21 cellular contexts compared by ENCODE assay signal in genomic region chr18:36045241-36045999, GRCh38.
"Had no signal": no experiment of that assay in that cellular context is flagged by ENCODE, and none has a peak within 500 bp of the region (broad histone marks: within the 10 kb centered on the region; RNA-seq: fewer than 3 reads in every experiment).

No MANE protein-coding gene starts in this region.

- H3K36me3 ChIP-seq: ovary, right atrium auricular region, tibial artery had no signal

- H3K9me3 Mint-ChIP-seq: activated T-cell treated with anti-CD3 and anti-CD28 coated beads, Interleukin-2, amount 50 U/mL, for 4 hours; natural killer cell treated with Interleukin-12 subunit alpha and Interleukin-12 subunit beta and Interleukin-15 and Interleukin-18, amount 100 ng/mL, for 72 hours had no signal

- ATAC-seq: activated T-cell treated with anti-CD3 and anti-CD28 coated beads, Interleukin-2, amount 50 U/mL, for 4 hours; left ventricle myocardium superior; natural killer cell treated with Interleukin-12 subunit alpha and Interleukin-12 subunit beta and Interleukin-15 and Interleukin-18, amount 100 ng/mL, for 72 hours; psoas muscle had no signal

- H3K27me3 Mint-ChIP-seq: activated naive CD8-positive, alpha-beta T cell treated with anti-CD3 and anti-CD28 coated beads, Interleukin-2, amount 10 ng/mL, durations not matched to agents 7 days and 5 days; natural killer cell treated with Interleukin-12 subunit alpha and Interleukin-12 subunit beta and Interleukin-15 and Interleukin-18, amount 100 ng/mL, for 72 hours; stimulated activated naive CD8-positive, alpha-beta T cell treated with anti-CD3 and anti-CD28 coated beads, Interleukin-15, Interleukin-2, amounts not matched to agents 100 ng/mL and 50 ng/mL, for 24 hours had no signal

- H3K4me3 ChIP-seq: coronary artery, ovary, psoas muscle, right atrium auricular region, tibial artery had no signal

- DNase-seq: activated CD8-positive, alpha-beta memory T cell treated with anti-CD3 and anti-CD28 coated beads, Interleukin-2, amount 50 U/mL, for 4 hours; activated naive CD4-positive, alpha-beta T cell treated with anti-CD3 and anti-CD28 coated beads for 36 hours; activated naive CD8-positive, alpha-beta T cell treated with anti-CD3 and anti-CD28 coated beads, Interleukin-2, amount 10 ng/mL, durations not matched to agents 7 days and 5 days; activated T-cell treated with anti-CD3 and anti-CD28 coated beads, Interleukin-2, amount 50 U/mL, for 4 hours; amniotic stem cell; cerebellar nuclear complex; hippocampal formation; left ventricle myocardium superior; midbrain; ovary; psoas muscle; stimulated activated CD4-positive, alpha-beta T cell treated with anti-CD3 and anti-CD28 coated beads, Interleukin-1b, Interleukin-23, amount 100 ng/mL, for 48 hours; substantia nigra; T-helper 1 cell; tibial artery had no signal

- H3K4me1 ChIP-seq: psoas muscle had no signal

- FAIRE-seq: frontal cortex, TTC549 had no signal

- H3K9me3 ChIP-seq: ovary, psoas muscle, tibial artery had no signal

- H3K36me3 Mint-ChIP-seq: natural killer cell treated with Interleukin-12 subunit alpha and Interleukin-12 subunit beta and Interleukin-15 and Interleukin-18, amount 100 ng/mL, for 72 hours had no signal

- H3K27ac Mint-ChIP-seq: activated naive CD4-positive, alpha-beta T cell treated with anti-CD3 and anti-CD28 coated beads for 36 hours; activated naive CD8-positive, alpha-beta T cell treated with anti-CD3 and anti-CD28 coated beads, Interleukin-2, amount 10 ng/mL, durations not matched to agents 7 days and 5 days; stimulated activated naive CD8-positive, alpha-beta T cell treated with anti-CD3 and anti-CD28 coated beads, Interleukin-15, Interleukin-2, amounts not matched to agents 100 ng/mL and 50 ng/mL, for 24 hours had no signal

- H3K27ac ChIP-seq: coronary artery, ovary, psoas muscle, right atrium auricular region, tibial artery had no signal

- H3K27me3 ChIP-seq: ovary, right atrium auricular region, tibial artery had no signal

- H3K4me3 Mint-ChIP-seq: activated naive CD4-positive, alpha-beta T cell treated with anti-CD3 and anti-CD28 coated beads for 36 hours; activated naive CD8-positive, alpha-beta T cell treated with anti-CD3 and anti-CD28 coated beads, Interleukin-2, amount 10 ng/mL, durations not matched to agents 7 days and 5 days; activated T-cell treated with anti-CD3 and anti-CD28 coated beads, Interleukin-2, amount 50 U/mL, for 4 hours; natural killer cell treated with Interleukin-12 subunit alpha and Interleukin-12 subunit beta and Interleukin-15 and Interleukin-18, amount 100 ng/mL, for 72 hours; stimulated activated naive CD8-positive, alpha-beta T cell treated with anti-CD3 and anti-CD28 coated beads, Interleukin-15, Interleukin-2, amounts not matched to agents 100 ng/mL and 50 ng/mL, for 24 hours had no signal
